11 cellular contexts compared by ENCODE assay signal in the genomic region with DNA sequence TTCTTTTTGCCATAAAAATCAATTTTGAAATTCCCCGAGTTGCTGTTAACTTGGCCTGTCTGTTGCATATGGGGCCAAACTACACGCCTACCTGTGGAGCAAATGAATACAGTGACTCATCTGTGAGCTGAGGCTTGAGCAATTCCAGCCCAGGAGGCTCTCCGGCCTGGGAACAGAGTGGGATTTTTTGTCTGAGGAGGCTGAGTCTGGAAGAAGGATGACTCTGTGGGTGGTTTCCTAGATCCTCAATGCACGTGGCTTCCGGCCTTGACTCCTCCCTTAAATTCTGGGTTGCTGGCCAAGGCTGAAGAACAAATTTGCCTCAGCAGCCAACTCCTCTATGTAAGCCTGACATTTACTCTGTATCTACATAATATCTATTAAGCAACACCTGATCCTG.
DNase-seq lines count a peak whose midpoint lies in the region; TF ChIP-seq lines count a peak whose summit lies in the region.
"Had no signal": no experiment of that assay in that cellular context is flagged by ENCODE, and none has a peak within 500 bp of the region (broad histone marks: within the 10 kb centered on the region; RNA-seq: fewer than 3 reads in every experiment).

No MANE protein-coding gene starts in this region.

- H3K27me3 Mint-ChIP-seq in CD14-positive monocyte (ENCODE audit: low read depth in 3 of 3): peaks cover 0 to 4% (median 3%) of the 10 kb centered on the region in 3 donors

- peaks cover 21% of the 10 kb centered on the region for H3K4me1 ChIP-seq in osteoblast (ENCODE audit: insufficient read depth, low read length)

- no peak overlapping the region for H3K4me3 Mint-ChIP-seq in CD14-positive monocyte
- H3K4me3 Mint-ChIP-seq: CD4-positive, alpha-beta T cell had no signal

- no peaks in the 10 kb centered on the region for H4K20me1 ChIP-seq in osteoblast (ENCODE audit: insufficient read depth, low read length)

- TF ChIP-seq CTCF in osteoblast (IDR thresholded peaks at IDR 0.05; ENCODE audit: extremely low read depth, low read depth, low read length) (no peak), CD14-positive monocyte (IDR thresholded peaks at IDR 0.05) (no peak)

- H3K4me1 Mint-ChIP-seq in CD14-positive monocyte: no peaks in the 10 kb centered on the region

- H2AFZ ChIP-seq in osteoblast (ENCODE audit: low read length): peak overlapping the region; percentile 23

- no peaks in the 10 kb centered on the region for H3K9me3 ChIP-seq in osteoblast (ENCODE audit: low read depth, low read length)

- H3K27ac ChIP-seq in osteoblast (ENCODE audit: low read depth, low read length): peak overlapping the region; percentile 71

- peaks cover 8 to 25% (median 14%) of the 10 kb centered on the region in 7 donors for H3K9me3 Mint-ChIP-seq in CD14-positive monocyte

- H3K4me2 ChIP-seq in osteoblast (ENCODE audit: insufficient read depth, low read length): no peak overlapping the region

- H3K36me3 ChIP-seq in osteoblast (ENCODE audit: insufficient read depth, low read length): no peaks in the 10 kb centered on the region

- H3K4me3 ChIP-seq in osteoblast (ENCODE audit: insufficient read depth, low read length): no peak overlapping the region

- H3K27me3 ChIP-seq in osteoblast (ENCODE audit: insufficient read depth, low read length): no peaks in the 10 kb centered on the region

- DNase-seq in CD1c-positive myeloid dendritic cell (ENCODE audit: extremely low spot score): peak; percentile 50
- peak; percentile 62 for DNase-seq in RPMI7951 (ENCODE audit: low read depth)
- peak; percentile 83 for DNase-seq in fibroblast of the conjunctiva (ENCODE audit: low read depth)
- DNase-seq in osteoblast (ENCODE audit: insufficient read length, low spot score, missing footprints): peak; percentile 3
- DNase-seq in NAMALWA (ENCODE audit: low spot score): no peak
- no peak for DNase-seq in GF-D8 (lab: John Stamatoyannopoulos, UW)
- no peak for DNase-seq in CD14-positive monocyte (ENCODE audit: low spot score)
- no peak for DNase-seq in germinal center (ENCODE audit: low spot score)
- DNase-seq: CD4-positive, alpha-beta T cell; naive B cell; NCI-H1694 had no signal

- no peaks in the 10 kb centered on the region for H3K79me2 ChIP-seq in osteoblast (ENCODE audit: insufficient read depth, low read length)

- H3K36me3 Mint-ChIP-seq in CD14-positive monocyte: no peaks in the 10 kb centered on the region

- intact Hi-C loops in CD14-positive monocyte (cut with micrococcal nuclease): no loop called here

- H3K27ac Mint-ChIP-seq in CD14-positive monocyte: no peak overlapping the region
- H3K27ac Mint-ChIP-seq: CD4-positive, alpha-beta T cell had no signal

Comparison
In these comparisons a context has a peak if more than half of its experiments do, and no peak if none do; other contexts are left out.
1. DNase-seq: peak in CD1c-positive myeloid dendritic cell (single experiment), RPMI7951 (single experiment), fibroblast of the conjunctiva (single experiment) and osteoblast (single experiment); none in NAMALWA (single experiment), GF-D8 (single experiment), CD14-positive monocyte (single experiment) and germinal center (single experiment).